In the genomic region with DNA sequence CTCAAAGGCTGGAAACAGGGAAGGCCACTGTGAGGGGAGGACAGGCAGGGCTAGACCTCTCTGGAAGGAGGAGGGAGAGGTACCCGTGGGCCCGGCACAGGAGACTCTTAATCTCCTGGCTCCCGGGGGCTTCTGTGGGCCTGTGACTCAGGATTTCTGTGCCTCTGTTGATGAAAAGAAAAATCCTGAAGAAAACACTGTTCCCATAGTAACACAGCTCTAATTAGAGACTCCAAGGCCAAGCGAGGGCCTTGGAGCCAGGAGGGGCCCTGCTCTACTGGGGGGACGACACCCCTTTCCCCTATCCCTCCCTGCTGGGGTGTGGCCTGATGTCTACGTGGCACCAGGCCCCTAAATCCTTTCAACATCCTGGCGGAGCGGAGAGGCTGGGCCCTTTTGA, we compare ENCODE assay signal across 11 cellular contexts. TPM values are rescaled to one million over a fixed set of nuclear protein-coding genes. Genes with fewer than 3 reads are reported as not detected.
DNase-seq lines count a peak whose midpoint lies in the region; FAIRE-seq and TF ChIP-seq lines count a peak whose summit lies in the region.
"Had no signal": no experiment of that assay in that cellular context is flagged by ENCODE, and none has a peak within 500 bp of the region (broad histone marks: within the 10 kb centered on the region; RNA-seq: fewer than 3 reads in every experiment).

No MANE protein-coding gene starts in this region.

- no peaks in the 10 kb centered on the region for H3K27me3 Mint-ChIP-seq in astrocyte (ENCODE audit: low read depth, unreplicated experiment)

- H3K4me3 Mint-ChIP-seq in astrocyte (ENCODE audit: unreplicated experiment) = peak overlapping the region; percentile 97

- peak overlapping the region; percentile 52 for H3K9ac ChIP-seq in astrocyte (ENCODE audit: low read length)
- H3K9ac ChIP-seq in iPS-15b (ENCODE audit: low read depth, low read length) = no peak overlapping the region
- H3K9ac ChIP-seq: parathyroid adenoma had no signal

- H3K4me1 Mint-ChIP-seq in astrocyte (ENCODE audit: low read depth, unreplicated experiment) = peaks cover 30% of the 10 kb centered on the region

- H4K20me1 ChIP-seq in astrocyte (ENCODE audit: insufficient read depth, low read length) = peaks cover 78% of the 10 kb centered on the region

- peak overlapping the region; percentile 98 for H3K4me2 ChIP-seq in astrocyte (ENCODE audit: low read length)

- H3K9me3 ChIP-seq in astrocyte (ENCODE audit: insufficient read depth, low read depth, low read length) (no peaks in the 10 kb centered on the region), iPS-15b (ENCODE audit: control insufficient read depth, insufficient read depth, low read length) (no peaks in the 10 kb centered on the region)
- H3K9me3 ChIP-seq: upper lobe of right lung had no signal

- H2AFZ ChIP-seq in astrocyte (ENCODE audit: low read depth, low read length) = no peak overlapping the region
- H2AFZ ChIP-seq: parathyroid adenoma had no signal

- DNase-seq in HFF-Myc (ENCODE audit: extremely low read depth, low read depth) (no peak), astrocyte (ENCODE audit: low read depth) (peak; percentile 40), substantia nigra (lab: John Stamatoyannopoulos, UW) (no peak), NCI-H1105 (lab: John Stamatoyannopoulos, UW) (no peak), GOT3 (lab: John Stamatoyannopoulos, UW) (no peak), epidermal melanocyte (ENCODE audit: insufficient read length, low spot score) (no peak), NCI-H510A treated with DMSO at 0.1 percent for 48 hours (lab: John Stamatoyannopoulos, UW) (no peak)
- DNase-seq: MM.1S, upper lobe of right lung had no signal

- peak overlapping the region; percentile 14 for H3K4me3 ChIP-seq in HFF-Myc (replicated peaks; ENCODE audit: low read depth, low read length)
- peak overlapping the region; percentile 2 for H3K4me3 ChIP-seq in astrocyte (ENCODE audit: insufficient read depth, low read depth, low read length)
- peak overlapping the region; percentile 35 for H3K4me3 ChIP-seq in iPS-15b (ENCODE audit: low read depth, low read length)
- H3K4me3 ChIP-seq: upper lobe of right lung had no signal

- H3K27ac ChIP-seq in astrocyte (ENCODE audit: low read depth, low read length) (peak overlapping the region; percentile 68), substantia nigra (ENCODE audit: low read depth, low read length, poor library complexity, severe bottlenecking) (peak overlapping the region; percentile 42)
- H3K27ac ChIP-seq: parathyroid adenoma, upper lobe of right lung had no signal

- FAIRE-seq in astrocyte (lab: Jason Lieb, UNC) = no peak

- H3K79me2 ChIP-seq in astrocyte (ENCODE audit: insufficient read depth, low read length) = peaks cover 99% of the 10 kb centered on the region
- H3K79me2 ChIP-seq: parathyroid adenoma had no signal

- peaks cover 31% of the 10 kb centered on the region for H3K4me1 ChIP-seq in astrocyte (ENCODE audit: insufficient read depth, low read length)
- H3K4me1 ChIP-seq in iPS-15b (ENCODE audit: control insufficient read depth, insufficient read depth, low read length) = peaks cover 23% of the 10 kb centered on the region
- H3K4me1 ChIP-seq: parathyroid adenoma had no signal

- TF ChIP-seq CTCF in HFF-Myc (IDR thresholded peaks at IDR 0.05; ENCODE audit: low read depth, low read length, missing control alignments) (no peak), astrocyte (IDR thresholded peaks at IDR 0.05; ENCODE audit: insufficient read depth, low read depth, low read length) (no peak)

- H3K9me3 Mint-ChIP-seq in astrocyte (ENCODE audit: unreplicated experiment) = no peaks in the 10 kb centered on the region

- H3K27me3 ChIP-seq in astrocyte (ENCODE audit: insufficient read depth, low read length) = no peaks in the 10 kb centered on the region
- H3K27me3 ChIP-seq in iPS-15b (ENCODE audit: control insufficient read depth, insufficient read depth, low read length) = no peaks in the 10 kb centered on the region

- peaks cover 4% of the 10 kb centered on the region for H3K36me3 ChIP-seq in astrocyte (ENCODE audit: insufficient read depth, low read length)
- peaks cover 19% of the 10 kb centered on the region for H3K36me3 ChIP-seq in iPS-15b (ENCODE audit: control insufficient read depth, insufficient read depth, low read length)
- H3K36me3 ChIP-seq: upper lobe of right lung had no signal

- peak overlapping the region; percentile 92 for H3K27ac Mint-ChIP-seq in astrocyte (ENCODE audit: unreplicated experiment)

- H3K36me3 Mint-ChIP-seq in astrocyte (ENCODE audit: low read depth, unreplicated experiment) = peaks cover 22% of the 10 kb centered on the region

RNA-seq across cellular contexts. Expression of gene FSCN1, which starts 5.2 kb away (rescaled TPM):
- 629 and 685 TPM in 2 replicates for total RNA-seq in astrocyte
